In genomic region chr20:10769700-10770099, GRCh38 we compare ENCODE assay signal across 23 cellular contexts.
A peak's percentile ranks its signal among the peaks of the same experiment; 100 is the strongest.
DNase-seq lines count a peak whose midpoint lies in the region; ATAC-seq, FAIRE-seq and TF ChIP-seq lines count a peak whose summit lies in the region.
"Had no signal": no experiment of that assay in that cellular context is flagged by ENCODE, and none has a peak within 500 bp of the region (broad histone marks: within the 10 kb centered on the region; RNA-seq: fewer than 3 reads in every experiment).

No MANE protein-coding gene starts in this region.

- peaks cover 11% of the 10 kb centered on the region for H3K4me1 ChIP-seq in keratinocyte (ENCODE audit: control insufficient read depth, extremely low read depth, insufficient read depth, low read length)
- H3K4me1 ChIP-seq: body of pancreas, suprapubic skin, uterus had no signal

- H3K9me3 Mint-ChIP-seq in activated CD4-positive, alpha-beta memory T cell treated with anti-CD3 and anti-CD28 coated beads, Interleukin-2, amount 10 ng/mL, durations not matched to agents 7 days and 5 days, result no peaks in the 10 kb centered on the region

- CTCF ChIA-PET in activated CD4-positive, alpha-beta memory T cell treated with anti-CD3 and anti-CD28 coated beads, Interleukin-2, amount 10 ng/mL, durations not matched to agents 7 days and 5 days (lab: Charles Lee), result no interaction called here

- no peaks in the 10 kb centered on the region for H3K9me1 ChIP-seq in keratinocyte (ENCODE audit: control insufficient read depth, extremely low read depth, insufficient read depth, low read length)

- ATAC-seq in HG02973 (IDR thresholded peaks at IDR 0.05; ENCODE audit: unreplicated experiment), result no peak
- ATAC-seq: activated naive CD4-positive, alpha-beta T cell treated with anti-CD3 and anti-CD28 coated beads, Interleukin-2, amount 50 U/mL, for 72 hours; activated T-cell treated with anti-CD3 and anti-CD28 coated beads, Interleukin-2, amount 50 U/mL, for 72 hours; body of pancreas had no signal

- H3K4me1 Mint-ChIP-seq in activated CD4-positive, alpha-beta memory T cell treated with anti-CD3 and anti-CD28 coated beads, Interleukin-2, amount 10 ng/mL, durations not matched to agents 7 days and 5 days, result no peaks in the 10 kb centered on the region

- H3K36me3 ChIP-seq in keratinocyte (ENCODE audit: control insufficient read depth in 2 of 2, extremely low read depth in 1 of 2, insufficient read depth in 2 of 2, low read length in 2 of 2), result no peaks in the 10 kb centered on the region
- H3K36me3 ChIP-seq: BLaER1 treated with 17β-estradiol and CSF1 and Interleukin-3, amounts not matched to agents 10 nM and 100 nM; ovary; suprapubic skin; uterus had no signal

- H3K4me3 Mint-ChIP-seq in activated CD4-positive, alpha-beta memory T cell treated with anti-CD3 and anti-CD28 coated beads, Interleukin-2, amount 10 ng/mL, durations not matched to agents 7 days and 5 days, result no peak overlapping the region
- H3K4me3 Mint-ChIP-seq: activated T-cell treated with anti-CD3 and anti-CD28 coated beads, Interleukin-2, amount 50 U/mL, for 72 hours had no signal

- DNase-seq in D721Med (ENCODE audit: insufficient read length, low spot score) (peak; percentile 12), NCI-H524 (lab: John Stamatoyannopoulos, UW) (peak; percentile 36 to 91), astrocyte of the hippocampus (ENCODE audit: low read depth, low spot score) (peak; percentile 19), keratinocyte (ENCODE audit: low read depth, low spot score) (no peak), GF-D8 (lab: John Stamatoyannopoulos, UW) (no peak), COLO829 (ENCODE audit: low spot score) (no peak)
- DNase-seq in activated CD4-positive, alpha-beta memory T cell treated with anti-CD3 and anti-CD28 coated beads, Interleukin-2, amount 10 ng/mL, durations not matched to agents 7 days and 5 days, result no peak
- DNase-seq: ACHN; activated T-cell treated with anti-CD3 and anti-CD28 coated beads, Interleukin-2, amount 50 U/mL, for 72 hours; body of pancreas; foreskin fibroblast; KG1; NCI-H1694 treated with DMSO at 0.1 percent for 48 hours; ovary; RPMI8226; T-helper 9 cell; uterus had no signal

- H3K79me2 ChIP-seq in keratinocyte (ENCODE audit: control insufficient read depth, insufficient read depth, low read length), result no peaks in the 10 kb centered on the region
- H3K79me2 ChIP-seq: hepatocyte had no signal

- POLR2A ChIA-PET in activated CD4-positive, alpha-beta memory T cell treated with anti-CD3 and anti-CD28 coated beads, Interleukin-2, amount 10 ng/mL, durations not matched to agents 7 days and 5 days (lab: Charles Lee), result no interaction called here

- TF ChIP-seq CTCF in D721Med (IDR thresholded peaks at IDR 0.05; ENCODE audit: insufficient read depth, missing control alignments), result no peak
- no peak for TF ChIP-seq CTCF in keratinocyte (optimal IDR thresholded peaks at IDR 0.05 in 1 of 3, IDR thresholded peaks at IDR 0.05 in 1 of 3, conservative IDR thresholded peaks at IDR 0.05 in 1 of 3; ENCODE audit: extremely low read depth in 1 of 3, insufficient read depth in 2 of 3, low read length in 3 of 3)

- no peak overlapping the region for H3K27ac Mint-ChIP-seq in activated CD4-positive, alpha-beta memory T cell treated with anti-CD3 and anti-CD28 coated beads, Interleukin-2, amount 10 ng/mL, durations not matched to agents 7 days and 5 days
- H3K27ac Mint-ChIP-seq: activated naive CD4-positive, alpha-beta T cell treated with anti-CD3 and anti-CD28 coated beads, Interleukin-2, amount 50 U/mL, for 72 hours; activated T-cell treated with anti-CD3 and anti-CD28 coated beads, Interleukin-2, amount 50 U/mL, for 72 hours had no signal

- H3K9me3 ChIP-seq in keratinocyte (ENCODE audit: control insufficient read depth, low read depth, low read length), result no peaks in the 10 kb centered on the region
- H3K9me3 ChIP-seq: BLaER1 treated with 17β-estradiol and CSF1 and Interleukin-3, amounts not matched to agents 10 nM and 100 nM; body of pancreas; ovary; suprapubic skin; uterus had no signal

- no peak overlapping the region for H3K4me3 ChIP-seq in keratinocyte (ENCODE audit: control insufficient read depth in 2 of 3, extremely low read depth in 1 of 3, insufficient read depth in 2 of 3, low read depth in 1 of 3, low read length in 3 of 3)
- H3K4me3 ChIP-seq: BLaER1 treated with 17β-estradiol and CSF1 and Interleukin-3, amounts not matched to agents 10 nM and 100 nM; body of pancreas; hepatocyte; ovary; suprapubic skin; uterus had no signal

- no peaks in the 10 kb centered on the region for H4K20me1 ChIP-seq in keratinocyte (ENCODE audit: control insufficient read depth, extremely low read depth, insufficient read depth, low read length)
- H4K20me1 ChIP-seq: BLaER1 treated with 17β-estradiol and CSF1 and Interleukin-3, amounts not matched to agents 10 nM and 100 nM had no signal

- H3K36me3 Mint-ChIP-seq in activated CD4-positive, alpha-beta memory T cell treated with anti-CD3 and anti-CD28 coated beads, Interleukin-2, amount 10 ng/mL, durations not matched to agents 7 days and 5 days (ENCODE audit: low read depth), result no peaks in the 10 kb centered on the region

- H3K4me2 ChIP-seq in keratinocyte (ENCODE audit: control insufficient read depth, extremely low read depth, insufficient read depth, low read depth, low read length), result no peak overlapping the region
- H3K4me2 ChIP-seq: BLaER1 treated with 17β-estradiol and CSF1 and Interleukin-3, amounts not matched to agents 10 nM and 100 nM; hepatocyte had no signal

- FAIRE-seq in D721Med (lab: Jason Lieb, UNC), result no peak
- FAIRE-seq in keratinocyte (lab: Jason Lieb, UNC), result no peak

- dilution Hi-C loops in keratinocyte (cut with MboI; ENCODE audit: extremely low pct_ligation_motif_present, low sequenced_read_pairs), result no loop called here

- no peaks in the 10 kb centered on the region for H3K27me3 ChIP-seq in keratinocyte (ENCODE audit: control insufficient read depth, extremely low read depth, insufficient read depth, low read length)
- H3K27me3 ChIP-seq: BLaER1 treated with 17β-estradiol and CSF1 and Interleukin-3, amounts not matched to agents 10 nM and 100 nM; body of pancreas; hepatocyte; ovary; suprapubic skin; uterus had no signal

- no peak overlapping the region for H3K27ac ChIP-seq in keratinocyte (ENCODE audit: control insufficient read depth, insufficient read depth, low read length)
- H3K27ac ChIP-seq: BLaER1 treated with 17β-estradiol and CSF1 and Interleukin-3, amounts not matched to agents 10 nM and 100 nM; body of pancreas; epithelial cell of prostate; hepatocyte; ovary; suprapubic skin; uterus had no signal

- H3K9ac ChIP-seq in keratinocyte (ENCODE audit: control insufficient read depth, extremely low read depth, insufficient read depth, low read length), result no peak overlapping the region
- H3K9ac ChIP-seq: BLaER1 treated with 17β-estradiol and CSF1 and Interleukin-3, amounts not matched to agents 10 nM and 100 nM had no signal

- H3K27me3 Mint-ChIP-seq in activated CD4-positive, alpha-beta memory T cell treated with anti-CD3 and anti-CD28 coated beads, Interleukin-2, amount 10 ng/mL, durations not matched to agents 7 days and 5 days, result no peaks in the 10 kb centered on the region

- peak overlapping the region; percentile 69 for H2AFZ ChIP-seq in keratinocyte (ENCODE audit: control insufficient read depth, low read length)
- H2AFZ ChIP-seq: hepatocyte had no signal

Comparison
In these comparisons a context has a peak if more than half of its experiments do, and no peak if none do; other contexts are left out.
1. DNase-seq: peak in D721Med (single experiment), NCI-H524 (2 of 2) and astrocyte of the hippocampus (single experiment); none in keratinocyte (single experiment), GF-D8 (single experiment), activated CD4-positive, alpha-beta memory T cell treated with anti-CD3 and anti-CD28 coated beads, Interleukin-2, amount 10 ng/mL, durations not matched to agents 7 days and 5 days (single experiment) and COLO829 (single experiment).